29 cellular contexts compared by ENCODE assay signal in genomic region chr19:7976461-7976860, GRCh38. TPM values are rescaled to one million over a fixed set of nuclear protein-coding genes. Genes with fewer than 3 reads are reported as not detected.
"Had no signal": no experiment of that assay in that cellular context is flagged by ENCODE, and none has a peak within 500 bp of the region (broad histone marks: within the 10 kb centered on the region; RNA-seq: fewer than 3 reads in every experiment).

No MANE protein-coding gene starts in this region.

- DNase-seq: cortex of kidney; effector CD4-positive, alpha-beta T cell; endodermal cell; foreskin fibroblast; gastrocnemius medialis; head of caudate nucleus; left ventricle myocardium superior; natural killer cell; occipital lobe; small intestine; stimulated activated CD4-positive, alpha-beta T cell treated with anti-CD3 and anti-CD28 coated beads, Interleukin-12 subunit alpha, Interleukin-12 subunit beta, amount 100 ng/mL, for 4 hours; stimulated activated CD4-positive, alpha-beta T cell treated with anti-CD3 and anti-CD28 coated beads, Interleukin-1b, Interleukin-23, amount 100 ng/mL, for 48 hours; stimulated activated CD4-positive, alpha-beta T cell treated with anti-CD3 and anti-CD28 coated beads, Interleukin-4, amount 100 ng/mL, for 1 hour; stimulated activated CD8-positive, alpha-beta memory T cell treated with anti-CD3 and anti-CD28 coated beads, Interleukin-4, amount 100 ng/mL, for 48 hours; stimulated activated naive CD4-positive, alpha-beta T cell; stimulated activated naive CD8-positive, alpha-beta T cell treated with anti-CD3 and anti-CD28 coated beads, Interleukin-15, amount 100 ng/mL, for 72 hours; transverse colon; upper lobe of right lung had no signal

- H3K4me3 ChIP-seq: gastrocnemius medialis, lung, pancreas, right lobe of liver, suprapubic skin, transverse colon, upper lobe of right lung, vagina had no signal

- FAIRE-seq: keratinocyte, pancreas, small intestine had no signal

- H3K27me3 Mint-ChIP-seq: memory B cell; progenitor cell of endocrine pancreas; stimulated activated naive CD8-positive, alpha-beta T cell treated with anti-CD3 and anti-CD28 coated beads, Interleukin-15, amount 100 ng/mL, for 72 hours had no signal

- H3K27ac Mint-ChIP-seq: endodermal cell, memory B cell, natural killer cell, progenitor cell of endocrine pancreas had no signal

- H3K27me3 ChIP-seq: gastrocnemius medialis, pancreas, right lobe of liver, suprapubic skin, transverse colon, upper lobe of right lung, vagina had no signal

- H3K4me3 Mint-ChIP-seq: endodermal cell; memory B cell; natural killer cell; stimulated activated naive CD8-positive, alpha-beta T cell treated with anti-CD3 and anti-CD28 coated beads, Interleukin-15, amount 100 ng/mL, for 72 hours had no signal

- H3K9me3 Mint-ChIP-seq: endodermal cell; memory B cell; natural killer cell; stimulated activated naive CD8-positive, alpha-beta T cell treated with anti-CD3 and anti-CD28 coated beads, Interleukin-15, amount 100 ng/mL, for 72 hours had no signal

- ATAC-seq: esophagus mucosa; gastrocnemius medialis; left ventricle myocardium superior; natural killer cell; pancreas; right lobe of liver; stimulated activated naive CD8-positive, alpha-beta T cell treated with anti-CD3 and anti-CD28 coated beads, Interleukin-15, amount 100 ng/mL, for 72 hours; upper lobe of right lung had no signal

- H3K9me3 ChIP-seq: gastrocnemius medialis, pancreas, right lobe of liver, suprapubic skin, transverse colon, upper lobe of right lung, vagina had no signal

- H3K36me3 Mint-ChIP-seq: natural killer cell had no signal

- H3K4me1 ChIP-seq: pancreas, transverse colon, upper lobe of right lung, vagina had no signal

- H3K27ac ChIP-seq: epithelial cell of prostate, pancreas, right lobe of liver, suprapubic skin, transverse colon, upper lobe of right lung, vagina had no signal

- H3K4me1 Mint-ChIP-seq: endodermal cell; memory B cell; natural killer cell; stimulated activated naive CD8-positive, alpha-beta T cell treated with anti-CD3 and anti-CD28 coated beads, Interleukin-15, amount 100 ng/mL, for 72 hours had no signal

RNA-seq across cellular contexts. Expression of gene CTXN1, which starts 50.5 kb away (rescaled TPM):
- total RNA-seq: esophagus mucosa, gastrocnemius medialis, mononuclear cell had no signal
